2 cellular contexts compared by ENCODE assay signal in genomic region chr1:94164885-94165284, GRCh38. TPM values are rescaled to one million over a fixed set of nuclear protein-coding genes. Genes with fewer than 3 reads are reported as not detected.
"Had no signal": no experiment of that assay in that cellular context is flagged by ENCODE, and none has a peak within 500 bp of the region (broad histone marks: within the 10 kb centered on the region; RNA-seq: fewer than 3 reads in every experiment).

No MANE protein-coding gene starts in this region.

RNA-seq across cellular contexts. Expression of gene ABCA4, which starts 43.9 kb away (rescaled TPM):
- total RNA-seq: natural killer cell treated with Interleukin-12 subunit alpha and Interleukin-12 subunit beta and Interleukin-15 and Interleukin-18, amount 100 ng/mL, for 72 hours had no signal
- polyA plus RNA-seq: neural cell had no signal
